In genomic region chr12:71032933-71033332, GRCh38 we compare ENCODE assay signal across 33 cellular contexts.
A peak's percentile ranks its signal among the peaks of the same experiment; 100 is the strongest.
DNase-seq lines count a peak whose midpoint lies in the region; ATAC-seq and TF ChIP-seq lines count a peak whose summit lies in the region.
"Had no signal": no experiment of that assay in that cellular context is flagged by ENCODE, and none has a peak within 500 bp of the region (broad histone marks: within the 10 kb centered on the region; RNA-seq: fewer than 3 reads in every experiment).

No MANE protein-coding gene starts in this region.

- WGBS in heart left ventricle, 4 donors = 28 to 32% (median 31%) methylated on average over 4 of the region's 4 CpGs
- WGBS in right cardiac atrium = 39% methylated on average over 4 of the region's 4 CpGs

- H3K9me3 ChIP-seq in right atrium auricular region (no peaks in the 10 kb centered on the region), cardiac muscle cell (ENCODE audit: low read depth) (no peaks in the 10 kb centered on the region), heart left ventricle (peaks cover 0 to 10% (median 0%) of the 10 kb centered on the region in 12 donors), right cardiac atrium (ENCODE audit: control insufficient read depth, low read length) (no peaks in the 10 kb centered on the region)
- H3K9me3 ChIP-seq: A549; BLaER1; BLaER1 treated with 17β-estradiol and CSF1 and Interleukin-3, amounts not matched to agents 10 nM and 100 nM; Caco-2 had no signal

- intact Hi-C loops in Right ventricle myocardium superior (cut with DNase I) (no loop called here), cardiac septum (cut with DNase I) (no loop called here), heart left ventricle (cut with DNase I) (no loop called here), right cardiac atrium (cut with DNase I) (no loop called here), left ventricle myocardium superior (cut with micrococcal nuclease) (no loop called here), Right ventricle myocardium inferior (cut with DNase I) (no loop called here)

- TF ChIP-seq CTCF in right atrium auricular region (IDR thresholded peaks at IDR 0.05) (no peak), cardiac muscle cell (IDR thresholded peaks at IDR 0.05; ENCODE audit: low read depth, low read length) (no peak), heart left ventricle (IDR thresholded peaks at IDR 0.05) (no peak)

- H3K27me3 ChIP-seq in right atrium auricular region (no peaks in the 10 kb centered on the region), cardiac muscle cell (no peaks in the 10 kb centered on the region), heart left ventricle (no peaks in the 10 kb centered on the region), right cardiac atrium (ENCODE audit: control insufficient read depth, insufficient read depth) (no peaks in the 10 kb centered on the region)
- H3K27me3 ChIP-seq: BE2C; BLaER1; BLaER1 treated with 17β-estradiol and CSF1 and Interleukin-3, amounts not matched to agents 10 nM and 100 nM had no signal

- TF ChIP-seq POLR2A in heart left ventricle (IDR thresholded peaks at IDR 0.05) = no peak

- no peak overlapping the region for H3K27ac ChIP-seq in right atrium auricular region
- peak overlapping the region; percentile 80 for H3K27ac ChIP-seq in cardiac muscle cell
- no peak overlapping the region for H3K27ac ChIP-seq in heart left ventricle
- H3K27ac ChIP-seq in right cardiac atrium (ENCODE audit: low read length) = no peak overlapping the region
- H3K27ac ChIP-seq: 22Rv1; A549; BLaER1; BLaER1 treated with 17β-estradiol and CSF1 and Interleukin-3, amounts not matched to agents 10 nM and 100 nM; C4-2B had no signal

- H3K4me3 ChIP-seq in right atrium auricular region (no peak overlapping the region), cardiac muscle cell (no peak overlapping the region), heart left ventricle (no peak overlapping the region), right cardiac atrium (ENCODE audit: low read length) (no peak overlapping the region)
- H3K4me3 ChIP-seq: A549; BLaER1; BLaER1 treated with 17β-estradiol and CSF1 and Interleukin-3, amounts not matched to agents 10 nM and 100 nM had no signal

- no peaks in the 10 kb centered on the region for H3K4me1 ChIP-seq in right atrium auricular region
- peaks cover 36% of the 10 kb centered on the region for H3K4me1 ChIP-seq in cardiac muscle cell (ENCODE audit: low read depth)
- no peaks in the 10 kb centered on the region for H3K4me1 ChIP-seq in heart left ventricle
- H3K4me1 ChIP-seq in right cardiac atrium (ENCODE audit: control insufficient read depth, insufficient read depth, low read length) = no peaks in the 10 kb centered on the region
- H3K4me1 ChIP-seq: A549 had no signal

- H3K36me3 ChIP-seq in right atrium auricular region (no peaks in the 10 kb centered on the region), cardiac muscle cell (no peaks in the 10 kb centered on the region), heart left ventricle (no peaks in the 10 kb centered on the region)
- H3K36me3 ChIP-seq: BE2C; BLaER1; BLaER1 treated with 17β-estradiol and CSF1 and Interleukin-3, amounts not matched to agents 10 nM and 100 nM had no signal

- DNase-seq in Right ventricle myocardium superior = no peak
- DNase-seq in right atrium auricular region (ENCODE audit: low spot score) = no peak
- peak in 1 of 2 donors; percentile 82 for DNase-seq in cardiac muscle cell (ENCODE audit: low read depth in 1 of 2, low spot score in 1 of 2)
- no peak for DNase-seq in cardiac septum (ENCODE audit: low spot score)
- no peak for DNase-seq in heart left ventricle
- no peak for DNase-seq in right cardiac atrium
- no peak for DNase-seq in left ventricle myocardium superior
- DNase-seq in Right ventricle myocardium inferior (ENCODE audit: missing footprints) = no peak
- DNase-seq: 8988T; ACHN; AML-193; BE2C; C1 segment of cervical spinal cord; Caco-2; Calu3; CD4-positive, alpha-beta memory T cell; CD4-positive, alpha-beta T cell; CD4-positive, CD25-positive, alpha-beta regulatory T cell; CD8-positive, alpha-beta memory T cell; CD8-positive, alpha-beta T cell; COR-L47; DMS 273 treated with DMSO at 0.1 percent for 48 hours; DMS153; DMS53; DMS79; DMS79 treated with DMSO at 0.1 percent for 48 hours; DND-41; EL had no signal

- peak; percentile 62 for ATAC-seq in Right ventricle myocardium superior (ENCODE audit: poor library complexity)
- ATAC-seq in heart left ventricle = peak; percentile 52 to 69 (median 62)
- ATAC-seq in right cardiac atrium = no peak
- peak; percentile 45 for ATAC-seq in left ventricle myocardium superior
- no peak for ATAC-seq in Right ventricle myocardium inferior
- ATAC-seq: A549; CD8-positive, alpha-beta T cell had no signal

Comparison
In these comparisons a context has a peak if more than half of its experiments do, and no peak if none do; other contexts are left out.
1. ATAC-seq: peak in Right ventricle myocardium superior (single experiment), heart left ventricle (4 of 4) and left ventricle myocardium superior (single experiment); none in right cardiac atrium (0 of 2) and Right ventricle myocardium inferior (single experiment).